1 cellular context compared by ENCODE assay signal in genomic region chr11:96389604-96390402, GRCh38.
TF ChIP-seq lines count a peak whose summit lies in the region.

CCDC82 (minus strand) TSS chr11:96389912; CDS start chr11:96384747, 5,165 bp downstream.
JRKL (plus strand) TSS chr11:96390013; CDS start chr11:96390650, 637 bp downstream.

TF ChIP-seq in HepG2, 621 proteins besides CTCF, POLR2A, EP300 and RAD21 (continued from another document and continues in another):
- TF ChIP-seq, protein P1, sequence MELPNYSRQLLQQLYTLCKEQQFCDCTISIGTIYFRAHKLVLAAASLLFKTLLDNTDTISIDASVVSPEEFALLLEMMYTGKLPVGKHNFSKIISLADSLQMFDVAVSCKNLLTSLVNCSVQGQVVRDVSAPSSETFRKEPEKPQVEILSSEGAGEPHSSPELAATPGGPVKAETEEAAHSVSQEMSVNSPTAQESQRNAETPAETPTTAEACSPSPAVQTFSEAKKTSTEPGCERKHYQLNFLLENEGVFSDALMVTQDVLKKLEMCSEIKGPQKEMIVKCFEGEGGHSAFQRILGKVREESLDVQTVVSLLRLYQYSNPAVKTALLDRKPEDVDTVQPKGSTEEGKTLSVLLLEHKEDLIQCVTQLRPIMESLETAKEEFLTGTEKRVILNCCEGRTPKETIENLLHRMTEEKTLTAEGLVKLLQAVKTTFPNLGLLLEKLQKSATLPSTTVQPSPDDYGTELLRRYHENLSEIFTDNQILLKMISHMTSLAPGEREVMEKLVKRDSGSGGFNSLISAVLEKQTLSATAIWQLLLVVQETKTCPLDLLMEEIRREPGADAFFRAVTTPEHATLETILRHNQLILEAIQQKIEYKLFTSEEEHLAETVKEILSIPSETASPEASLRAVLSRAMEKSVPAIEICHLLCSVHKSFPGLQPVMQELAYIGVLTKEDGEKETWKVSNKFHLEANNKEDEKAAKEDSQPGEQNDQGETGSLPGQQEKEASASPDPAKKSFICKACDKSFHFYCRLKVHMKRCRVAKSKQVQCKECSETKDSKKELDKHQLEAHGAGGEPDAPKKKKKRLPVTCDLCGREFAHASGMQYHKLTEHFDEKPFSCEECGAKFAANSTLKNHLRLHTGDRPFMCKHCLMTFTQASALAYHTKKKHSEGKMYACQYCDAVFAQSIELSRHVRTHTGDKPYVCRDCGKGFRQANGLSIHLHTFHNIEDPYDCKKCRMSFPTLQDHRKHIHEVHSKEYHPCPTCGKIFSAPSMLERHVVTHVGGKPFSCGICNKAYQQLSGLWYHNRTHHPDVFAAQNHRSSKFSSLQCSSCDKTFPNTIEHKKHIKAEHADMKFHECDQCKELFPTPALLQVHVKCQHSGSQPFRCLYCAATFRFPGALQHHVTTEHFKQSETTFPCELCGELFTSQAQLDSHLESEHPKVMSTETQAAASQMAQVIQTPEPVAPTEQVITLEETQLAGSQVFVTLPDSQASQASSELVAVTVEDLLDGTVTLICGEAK (IDR thresholded peaks at IDR 0.05), result peak; percentile 12; the same call in 1 of the 2 replicates
- TF ChIP-seq, protein P1 (CRISPR knock-in tag; IDR thresholded peaks at IDR 0.05), result peak; percentile 40; the same call in 1 of the 2 replicates
- TF ChIP-seq TCF7 (IDR thresholded peaks at IDR 0.05; ENCODE audit: low read depth) (0 out of 2 replicates have a peak, but pooled peaks have one; percentile 19), NFIB (CRISPR knock-in tag; IDR thresholded peaks at IDR 0.05; ENCODE audit: borderline replicate concordance) (no peak), CREM (IDR thresholded peaks at IDR 0.05) (no peak; the same call in 1 of the 2 replicates), CREM (CRISPR knock-in tag; IDR thresholded peaks at IDR 0.05) (no peak), BORCS8-MEF2B (CRISPR knock-in tag; IDR thresholded peaks at IDR 0.05) (peak; percentile 41; the same call in 1 of the 2 replicates), RFXAP (CRISPR knock-in tag; IDR thresholded peaks at IDR 0.05; ENCODE audit: borderline replicate concordance) (peak; percentile 78), SOX6 (IDR thresholded peaks at IDR 0.05) (no peak), SOX6 (CRISPR knock-in tag; IDR thresholded peaks at IDR 0.05) (peak; percentile 34; the same call in 1 of the 2 replicates), RBAK (CRISPR knock-in tag; IDR thresholded peaks at IDR 0.05) (no peak), RBM22 (optimal IDR thresholded peaks at IDR 0.05; ENCODE audit: low read length) (no peak), ZNF407 (CRISPR knock-in tag; IDR thresholded peaks at IDR 0.05; ENCODE audit: not compliant biosample characterization) (no peak), KLF13 (CRISPR knock-in tag; IDR thresholded peaks at IDR 0.05) (no peak; the same call in 1 of the 2 replicates), SYNCRIP (IDR thresholded peaks at IDR 0.05; ENCODE audit: insufficient read depth, low read depth, low read length) (no peak), ZNF256 (CRISPR knock-in tag; conservative IDR thresholded peaks at IDR 0.05) (peak; percentile 62; the same call in 1 of the 2 replicates), ZNF275 (CRISPR knock-in tag; IDR thresholded peaks at IDR 0.05; ENCODE audit: borderline replicate concordance) (peak; percentile 76; the same call in 1 of the 2 replicates), ADNP (CRISPR knock-in tag; IDR thresholded peaks at IDR 0.05) (no peak), ZGPAT (CRISPR knock-in tag; IDR thresholded peaks at IDR 0.05) (peak; percentile 70; the same call in 1 of the 2 replicates), MIXL1 (CRISPR knock-in tag; IDR thresholded peaks at IDR 0.05) (0 out of 2 replicates have a peak, but pooled peaks have one; percentile 23)
- TF ChIP-seq, protein P2, sequence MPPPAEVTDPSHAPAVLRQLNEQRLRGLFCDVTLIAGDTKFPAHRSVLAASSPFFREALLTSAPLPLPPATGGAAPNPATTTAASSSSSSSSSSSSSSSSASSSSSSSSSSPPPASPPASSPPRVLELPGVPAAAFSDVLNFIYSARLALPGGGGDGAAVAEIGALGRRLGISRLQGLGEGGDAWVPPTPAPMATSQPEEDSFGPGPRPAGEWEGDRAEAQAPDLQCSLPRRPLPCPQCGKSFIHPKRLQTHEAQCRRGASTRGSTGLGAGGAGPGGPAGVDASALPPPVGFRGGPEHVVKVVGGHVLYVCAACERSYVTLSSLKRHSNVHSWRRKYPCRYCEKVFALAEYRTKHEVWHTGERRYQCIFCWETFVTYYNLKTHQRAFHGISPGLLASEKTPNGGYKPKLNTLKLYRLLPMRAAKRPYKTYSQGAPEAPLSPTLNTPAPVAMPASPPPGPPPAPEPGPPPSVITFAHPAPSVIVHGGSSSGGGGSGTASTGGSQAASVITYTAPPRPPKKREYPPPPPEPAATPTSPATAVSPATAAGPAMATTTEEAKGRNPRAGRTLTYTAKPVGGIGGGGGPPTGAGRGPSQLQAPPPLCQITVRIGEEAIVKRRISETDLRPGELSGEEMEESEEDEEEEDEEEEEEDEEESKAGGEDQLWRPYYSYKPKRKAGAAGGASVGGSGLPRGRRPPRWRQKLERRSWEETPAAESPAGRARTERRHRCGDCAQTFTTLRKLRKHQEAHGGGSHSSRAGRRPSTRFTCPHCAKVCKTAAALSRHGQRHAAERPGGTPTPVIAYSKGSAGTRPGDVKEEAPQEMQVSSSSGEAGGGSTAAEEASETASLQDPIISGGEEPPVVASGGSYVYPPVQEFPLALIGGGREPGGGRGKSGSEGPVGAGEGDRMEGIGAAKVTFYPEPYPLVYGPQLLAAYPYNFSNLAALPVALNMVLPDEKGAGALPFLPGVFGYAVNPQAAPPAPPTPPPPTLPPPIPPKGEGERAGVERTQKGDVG (CRISPR knock-in tag; IDR thresholded peaks at IDR 0.05; ENCODE audit: borderline replicate concordance), result 0 out of 2 replicates have a peak, but pooled peaks have one; percentile 24
- TF ChIP-seq, protein P3, sequence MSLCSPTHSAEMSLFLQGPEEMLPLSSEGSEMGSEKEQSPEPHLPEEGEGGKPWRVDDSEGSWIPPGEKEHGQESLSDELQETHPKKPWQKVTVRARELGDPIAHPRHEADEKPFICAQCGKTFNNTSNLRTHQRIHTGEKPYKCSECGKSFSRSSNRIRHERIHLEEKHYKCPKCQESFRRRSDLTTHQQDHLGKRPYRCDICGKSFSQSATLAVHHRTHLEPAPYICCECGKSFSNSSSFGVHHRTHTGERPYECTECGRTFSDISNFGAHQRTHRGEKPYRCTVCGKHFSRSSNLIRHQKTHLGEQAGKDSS (CRISPR knock-in tag; IDR thresholded peaks at IDR 0.05; ENCODE audit: borderline replicate concordance, low read depth), result 0 out of 2 replicates have a peak, but pooled peaks have one; percentile 70
- TF ChIP-seq, protein P4, sequence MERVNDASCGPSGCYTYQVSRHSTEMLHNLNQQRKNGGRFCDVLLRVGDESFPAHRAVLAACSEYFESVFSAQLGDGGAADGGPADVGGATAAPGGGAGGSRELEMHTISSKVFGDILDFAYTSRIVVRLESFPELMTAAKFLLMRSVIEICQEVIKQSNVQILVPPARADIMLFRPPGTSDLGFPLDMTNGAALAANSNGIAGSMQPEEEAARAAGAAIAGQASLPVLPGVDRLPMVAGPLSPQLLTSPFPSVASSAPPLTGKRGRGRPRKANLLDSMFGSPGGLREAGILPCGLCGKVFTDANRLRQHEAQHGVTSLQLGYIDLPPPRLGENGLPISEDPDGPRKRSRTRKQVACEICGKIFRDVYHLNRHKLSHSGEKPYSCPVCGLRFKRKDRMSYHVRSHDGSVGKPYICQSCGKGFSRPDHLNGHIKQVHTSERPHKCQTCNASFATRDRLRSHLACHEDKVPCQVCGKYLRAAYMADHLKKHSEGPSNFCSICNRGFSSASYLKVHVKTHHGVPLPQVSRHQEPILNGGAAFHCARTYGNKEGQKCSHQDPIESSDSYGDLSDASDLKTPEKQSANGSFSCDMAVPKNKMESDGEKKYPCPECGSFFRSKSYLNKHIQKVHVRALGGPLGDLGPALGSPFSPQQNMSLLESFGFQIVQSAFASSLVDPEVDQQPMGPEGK (CRISPR knock-in tag; IDR thresholded peaks at IDR 0.05), result peak; percentile 60; the same call in 1 of the 2 replicates
